In genomic region chr6:73024598-73024997, GRCh38 we compare ENCODE assay signal across 19 cellular contexts.
DNase-seq lines count a peak whose midpoint lies in the region; TF ChIP-seq lines count a peak whose summit lies in the region.
"Had no signal": no experiment of that assay in that cellular context is flagged by ENCODE, and none has a peak within 500 bp of the region (broad histone marks: within the 10 kb centered on the region; RNA-seq: fewer than 3 reads in every experiment).

No MANE protein-coding gene starts in this region.

- TF ChIP-seq CTCF in coronary artery (IDR thresholded peaks at IDR 0.05) (no peak), CD14-positive monocyte (IDR thresholded peaks at IDR 0.05) (no peak), sigmoid colon (IDR thresholded peaks at IDR 0.05) (no peak)

- TF ChIP-seq EP300 in sigmoid colon (IDR thresholded peaks at IDR 0.05) = no peak

- TF ChIP-seq POLR2A in sigmoid colon (IDR thresholded peaks at IDR 0.05) = no peak

- H3K36me3 Mint-ChIP-seq in CD14-positive monocyte = no peaks in the 10 kb centered on the region

- 77 to 84% methylated on average over 1 of the region's 1 CpG for WGBS in sigmoid colon, 2 donors

- H3K27me3 ChIP-seq in sigmoid colon = no peaks in the 10 kb centered on the region

- no peaks in the 10 kb centered on the region for H3K9me3 ChIP-seq in sigmoid colon

- H3K27ac Mint-ChIP-seq in CD14-positive monocyte = no peak overlapping the region

- H3K4me3 Mint-ChIP-seq in CD14-positive monocyte = no peak overlapping the region

- no peaks in the 10 kb centered on the region for H3K36me3 ChIP-seq in sigmoid colon

- no peaks in the 10 kb centered on the region for H3K4me1 ChIP-seq in sigmoid colon

- intact Hi-C loops in CD14-positive monocyte (cut with micrococcal nuclease) (no loop called here), sigmoid colon (cut with DNase I) (no loop called here)

- no peaks in the 10 kb centered on the region for H3K27me3 Mint-ChIP-seq in CD14-positive monocyte (ENCODE audit: low read depth in 3 of 3)

- H3K9me3 Mint-ChIP-seq in CD14-positive monocyte = no peaks in the 10 kb centered on the region

- peaks cover 10% of the 10 kb centered on the region for H3K4me1 Mint-ChIP-seq in CD14-positive monocyte

- no peak overlapping the region for H3K27ac ChIP-seq in coronary artery
- no peak overlapping the region for H3K27ac ChIP-seq in sigmoid colon
- H3K27ac ChIP-seq: 22Rv1 had no signal

- H3K4me3 ChIP-seq in coronary artery = no peak overlapping the region
- H3K4me3 ChIP-seq in sigmoid colon = no peak overlapping the region
- H3K4me3 ChIP-seq: K562 had no signal

- peak; percentile 5 for DNase-seq in A172 (ENCODE audit: low spot score)
- DNase-seq in ELR (ENCODE audit: low read depth) = peak; percentile 65
- peak; percentile 18 for DNase-seq in LoVo (ENCODE audit: low spot score)
- DNase-seq in myocyte (ENCODE audit: low read depth) = peak; percentile 14
- DNase-seq in coronary artery (ENCODE audit: low spot score) = no peak
- DNase-seq in CD14-positive monocyte (ENCODE audit: low spot score) = no peak
- DNase-seq in sigmoid colon = no peak
- no peak for DNase-seq in DMS53 (lab: John Stamatoyannopoulos, UW)
- DNase-seq: DMS79; NCI-H1105; NCI-H1694; NCI-H2081; NCI-H2171; NCI-H345; NCI-H524; NCI-H774; NK-92 treated with Interleukin-12 subunit alpha and Interleukin-12 subunit beta, amount 100 ng/mL, for 24 hours had no signal

Comparison
In these comparisons a context has a peak if more than half of its experiments do, and no peak if none do; other contexts are left out.
1. DNase-seq: peak in A172 (single experiment), ELR (single experiment), LoVo (single experiment) and myocyte (single experiment); none in coronary artery (single experiment), CD14-positive monocyte (single experiment), sigmoid colon (single experiment) and DMS53 (single experiment).